8 cellular contexts compared by ENCODE assay signal in genomic region chr6:71420693-71421328, GRCh38.
DNase-seq lines count a peak whose midpoint lies in the region; ATAC-seq and TF ChIP-seq lines count a peak whose summit lies in the region.

No MANE protein-coding gene starts in this region.

- WGBS in upper lobe of left lung, 2 donors: 12 to 24% methylated on average over 9 to 39 of the region's 46 CpGs

- no peaks in the 10 kb centered on the region for H3K36me3 Mint-ChIP-seq in activated T-cell treated with anti-CD3 and anti-CD28 coated beads, Interleukin-2, amount 50 U/mL, for 24 hours (ENCODE audit: low read depth)

- H3K27ac ChIP-seq in muscle layer of colon (ENCODE audit: low read depth, low read length) (peak overlapping the region; percentile 77), upper lobe of left lung (peak overlapping the region; percentile 96 to 100 (median 98))

- H3K27ac Mint-ChIP-seq in activated T-cell treated with anti-CD3 and anti-CD28 coated beads, Interleukin-2, amount 50 U/mL, for 24 hours: no peak overlapping the region

- H3K36me3 ChIP-seq in muscle layer of colon (ENCODE audit: insufficient read depth, low read length): peaks cover 12% of the 10 kb centered on the region
- H3K36me3 ChIP-seq in upper lobe of left lung: peaks cover 0 to 20% (median 7%) of the 10 kb centered on the region in 4 donors

- DNase-seq in ELF-1 (ENCODE audit: low read depth, low spot score): peak; percentile 97
- peak; percentile 79 for DNase-seq in NCI-H1048 (lab: John Stamatoyannopoulos, UW)
- peak; percentile 32 for DNase-seq in activated T-cell treated with anti-CD3 and anti-CD28 coated beads, Interleukin-2, amount 50 U/mL, for 24 hours
- peak; percentile 96 for DNase-seq in fibroblast of pulmonary artery (ENCODE audit: low read depth)
- DNase-seq in upper lobe of left lung: peak; percentile 95 to 97

- H3K27me3 ChIP-seq in muscle layer of colon (ENCODE audit: control insufficient read depth in 1 of 2, insufficient read depth in 2 of 2, low read length in 2 of 2): no peaks in the 10 kb centered on the region
- H3K27me3 ChIP-seq in upper lobe of left lung: peaks cover 0 to 7% (median 0%) of the 10 kb centered on the region in 4 donors

- ATAC-seq in GM21737 (IDR thresholded peaks at IDR 0.05; ENCODE audit: unreplicated experiment) (peak; percentile 89), upper lobe of left lung (ENCODE audit: low FRiP score in 2 of 2) (peak; percentile 99), HG03095 (IDR thresholded peaks at IDR 0.05; ENCODE audit: unreplicated experiment) (no peak)

- H3K4me3 ChIP-seq in fibroblast of pulmonary artery (replicated peaks; ENCODE audit: low read depth, low read length) (peak overlapping the region; percentile 80), muscle layer of colon (ENCODE audit: low read depth in 1 of 2, low read length in 2 of 2) (peak overlapping the region; percentile 79 to 84), upper lobe of left lung (peak overlapping the region; percentile 88 to 94 (median 90))

- H3K4me1 ChIP-seq in muscle layer of colon (ENCODE audit: insufficient read depth, low read length) (peaks cover 14% of the 10 kb centered on the region), upper lobe of left lung (peaks cover 0 to 15% (median 12%) of the 10 kb centered on the region in 4 donors)

- no peaks in the 10 kb centered on the region for H3K9me3 Mint-ChIP-seq in activated T-cell treated with anti-CD3 and anti-CD28 coated beads, Interleukin-2, amount 50 U/mL, for 24 hours

- peaks cover 72% of the 10 kb centered on the region for H3K27me3 Mint-ChIP-seq in activated T-cell treated with anti-CD3 and anti-CD28 coated beads, Interleukin-2, amount 50 U/mL, for 24 hours

- H3K4me1 Mint-ChIP-seq in activated T-cell treated with anti-CD3 and anti-CD28 coated beads, Interleukin-2, amount 50 U/mL, for 24 hours (ENCODE audit: low read depth): peaks cover 5% of the 10 kb centered on the region

- peak; percentile 74 to 96 (median 96) for TF ChIP-seq POLR2A in upper lobe of left lung (IDR thresholded peaks at IDR 0.05)

- no peak for TF ChIP-seq CTCF in fibroblast of pulmonary artery (IDR thresholded peaks at IDR 0.05; ENCODE audit: low read length, missing control alignments)
- peak in 1 of 6 experiments; percentile 7 for TF ChIP-seq CTCF in upper lobe of left lung (IDR thresholded peaks at IDR 0.05)

- H3K9ac ChIP-seq in muscle layer of colon (ENCODE audit: low read length): peak overlapping the region; percentile 81

- no peak for TF ChIP-seq EP300 in upper lobe of left lung (IDR thresholded peaks at IDR 0.05)

- H3K9me3 ChIP-seq in muscle layer of colon (ENCODE audit: low read length): no peaks in the 10 kb centered on the region
- H3K9me3 ChIP-seq in upper lobe of left lung: no peaks in the 10 kb centered on the region

- peak overlapping the region; percentile 50 for H3K4me3 Mint-ChIP-seq in activated T-cell treated with anti-CD3 and anti-CD28 coated beads, Interleukin-2, amount 50 U/mL, for 24 hours

Comparison
In these comparisons a context has a peak if more than half of its experiments do, and no peak if none do; other contexts are left out.
1. DNase-seq: peak in every context shown above with its lines; median percentile 97 in ELF-1; 96 in fibroblast of pulmonary artery; 96 in upper lobe of left lung; 79 in NCI-H1048; 32 in activated T-cell treated with anti-CD3 and anti-CD28 coated beads, Interleukin-2, amount 50 U/mL, for 24 hours.